Comparison of ENCODE assay signal across 10 cellular contexts in the genomic region with DNA sequence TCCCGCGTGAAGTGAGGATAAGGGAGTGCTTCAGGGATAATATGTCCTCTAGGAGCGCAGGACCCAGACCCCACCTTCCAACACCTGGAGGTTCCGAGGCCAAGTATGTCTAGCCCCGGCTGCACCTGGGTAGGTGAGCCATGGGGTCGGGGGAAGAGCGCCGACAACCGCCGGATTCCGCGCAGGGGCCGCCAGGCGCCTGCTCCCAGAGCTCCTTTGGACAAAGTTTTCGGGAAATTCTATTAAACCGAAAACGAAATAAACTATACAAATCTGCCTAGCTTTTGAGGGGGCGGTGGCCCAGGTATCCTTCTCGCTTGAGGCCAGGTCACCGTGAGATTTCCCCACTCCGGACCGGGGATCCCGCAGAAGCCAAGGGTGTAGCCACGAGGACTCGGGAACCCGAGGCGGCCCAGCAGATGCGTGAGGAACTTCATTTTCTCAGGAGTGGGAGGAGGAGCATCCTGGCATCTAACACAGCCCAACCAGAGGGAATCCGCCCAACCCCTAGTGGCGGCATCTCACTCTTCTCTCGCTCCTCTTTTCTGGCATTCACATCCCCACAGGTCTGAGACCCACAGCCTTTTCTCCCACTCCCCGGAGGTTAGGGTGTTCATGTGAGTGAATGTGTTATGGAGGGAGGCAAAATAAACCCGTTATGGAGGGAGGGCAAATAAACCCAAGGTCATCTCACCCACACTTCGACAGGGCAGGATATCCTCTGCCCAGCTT. TPM values are rescaled to one million over a fixed set of nuclear protein-coding genes. Genes with fewer than 3 reads are reported as not detected.
DNase-seq lines count a peak whose midpoint lies in the region; ATAC-seq and TF ChIP-seq lines count a peak whose summit lies in the region.
"Had no signal": no experiment of that assay in that cellular context is flagged by ENCODE, and none has a peak within 500 bp of the region (broad histone marks: within the 10 kb centered on the region; RNA-seq: fewer than 3 reads in every experiment).

No MANE protein-coding gene starts in this region.

- CTCF ChIA-PET in activated naive CD4-positive, alpha-beta T cell treated with anti-CD3 and anti-CD28 coated beads, Interleukin-2, amount 10 ng/mL, durations not matched to agents 7 days and 5 days (lab: Charles Lee) = no interaction called here

- H3K36me3 ChIP-seq in SJCRH30 (peaks cover 10% of the 10 kb centered on the region), esophagus muscularis mucosa (no peaks in the 10 kb centered on the region)

- no peak for TF ChIP-seq POLR2A in esophagus muscularis mucosa (IDR thresholded peaks at IDR 0.05; ENCODE audit: low read depth)

- H3K27me3 Mint-ChIP-seq in activated naive CD4-positive, alpha-beta T cell treated with anti-CD3 and anti-CD28 coated beads, Interleukin-2, amount 10 ng/mL, durations not matched to agents 7 days and 5 days = peaks cover 92% of the 10 kb centered on the region

- no peak for TF ChIP-seq EP300 in esophagus muscularis mucosa (IDR thresholded peaks at IDR 0.05)

- DNase-seq in activated naive CD4-positive, alpha-beta T cell treated with anti-CD3 and anti-CD28 coated beads, Interleukin-2, amount 10 ng/mL, durations not matched to agents 7 days and 5 days = no peak
- no peak for DNase-seq in activated naive CD4-positive, alpha-beta T cell treated with Interleukin-2 at 50 U/mL for 16 hours
- DNase-seq in SJCRH30 (no peak), esophagus muscularis mucosa (ENCODE audit: extremely low spot score) (no peak), mucosa of gallbladder (ENCODE audit: low spot score) (no peak), NCI-H748 treated with DMSO at 0.1 percent for 48 hours (lab: John Stamatoyannopoulos, UW) (no peak)
- peak; percentile 24 for DNase-seq in stimulated activated CD8-positive, alpha-beta memory T cell treated with anti-CD3 and anti-CD28 coated beads, Interleukin-4, amount 100 ng/mL, for 48 hours
- DNase-seq: Calu3, SHP77 had no signal

- 9% methylated on average over 30 of the region's 34 CpGs for WGBS in esophagus muscularis mucosa

- no peaks in the 10 kb centered on the region for H3K9me3 Mint-ChIP-seq in activated naive CD4-positive, alpha-beta T cell treated with anti-CD3 and anti-CD28 coated beads, Interleukin-2, amount 10 ng/mL, durations not matched to agents 7 days and 5 days

- H3K9me3 ChIP-seq in SJCRH30 (replicated peaks) (no peaks in the 10 kb centered on the region), esophagus muscularis mucosa (no peaks in the 10 kb centered on the region)

- TF ChIP-seq CTCF in esophagus muscularis mucosa (IDR thresholded peaks at IDR 0.05) = no peak

- no peaks in the 10 kb centered on the region for H3K4me1 ChIP-seq in SJCRH30
- H3K4me1 ChIP-seq in esophagus muscularis mucosa = peaks cover 33 to 80% (median 67%) of the 10 kb centered on the region in 4 donors

- no peak for ATAC-seq in HG03432 (IDR thresholded peaks at IDR 0.05; ENCODE audit: unreplicated experiment)

- peaks cover 36% of the 10 kb centered on the region for H3K4me1 Mint-ChIP-seq in activated naive CD4-positive, alpha-beta T cell treated with anti-CD3 and anti-CD28 coated beads, Interleukin-2, amount 10 ng/mL, durations not matched to agents 7 days and 5 days

- H3K27ac Mint-ChIP-seq in activated naive CD4-positive, alpha-beta T cell treated with anti-CD3 and anti-CD28 coated beads, Interleukin-2, amount 10 ng/mL, durations not matched to agents 7 days and 5 days = peak overlapping the region; percentile 66

- H3K27me3 ChIP-seq in SJCRH30 (no peaks in the 10 kb centered on the region), esophagus muscularis mucosa (peaks cover 0 to 100% (median 94%) of the 10 kb centered on the region in 4 donors)

- peak overlapping the region; percentile 88 for H3K4me3 Mint-ChIP-seq in activated naive CD4-positive, alpha-beta T cell treated with anti-CD3 and anti-CD28 coated beads, Interleukin-2, amount 10 ng/mL, durations not matched to agents 7 days and 5 days

- intact Hi-C loops in esophagus muscularis mucosa (cut with DNase I) = no loop called here

- H3K27ac ChIP-seq in SJCRH30 (peak overlapping the region; percentile 99; the same call in 1 of the 2 replicates), esophagus muscularis mucosa (replicated peaks in 1 of 4) (no peak overlapping the region)

- H3K4me3 ChIP-seq in SJCRH30 (peak overlapping the region; percentile 81), esophagus muscularis mucosa (peak overlapping the region in 3 of 4 donors; percentile 41 to 52 (median 44))

- H3K36me3 Mint-ChIP-seq in activated naive CD4-positive, alpha-beta T cell treated with anti-CD3 and anti-CD28 coated beads, Interleukin-2, amount 10 ng/mL, durations not matched to agents 7 days and 5 days = peaks cover 14% of the 10 kb centered on the region

RNA-seq across cellular contexts. Expression of gene DMRTA2, which starts 2.3 kb away (rescaled TPM):
- total RNA-seq in SJCRH30 (2014; rRNA removed; shearing (Covaris generic)) = 39.1 and 40.1 TPM in 2 replicates
- total RNA-seq in esophagus muscularis mucosa (not detected), mucosa of gallbladder (not detected)

Comparison
In these comparisons a context has a peak if more than half of its experiments do, and no peak if none do; other contexts are left out.
1. RNA of gene DMRTA2, which starts 2.3 kb away (total RNA-seq): 39.1 to 40.1 TPM in SJCRH30; not detected in mucosa of gallbladder (single experiment) and not detected in esophagus muscularis mucosa; every median in the first group is over 10 times any median in the second.